ENCODE assay signal across 14 cellular contexts in the genomic region with DNA sequence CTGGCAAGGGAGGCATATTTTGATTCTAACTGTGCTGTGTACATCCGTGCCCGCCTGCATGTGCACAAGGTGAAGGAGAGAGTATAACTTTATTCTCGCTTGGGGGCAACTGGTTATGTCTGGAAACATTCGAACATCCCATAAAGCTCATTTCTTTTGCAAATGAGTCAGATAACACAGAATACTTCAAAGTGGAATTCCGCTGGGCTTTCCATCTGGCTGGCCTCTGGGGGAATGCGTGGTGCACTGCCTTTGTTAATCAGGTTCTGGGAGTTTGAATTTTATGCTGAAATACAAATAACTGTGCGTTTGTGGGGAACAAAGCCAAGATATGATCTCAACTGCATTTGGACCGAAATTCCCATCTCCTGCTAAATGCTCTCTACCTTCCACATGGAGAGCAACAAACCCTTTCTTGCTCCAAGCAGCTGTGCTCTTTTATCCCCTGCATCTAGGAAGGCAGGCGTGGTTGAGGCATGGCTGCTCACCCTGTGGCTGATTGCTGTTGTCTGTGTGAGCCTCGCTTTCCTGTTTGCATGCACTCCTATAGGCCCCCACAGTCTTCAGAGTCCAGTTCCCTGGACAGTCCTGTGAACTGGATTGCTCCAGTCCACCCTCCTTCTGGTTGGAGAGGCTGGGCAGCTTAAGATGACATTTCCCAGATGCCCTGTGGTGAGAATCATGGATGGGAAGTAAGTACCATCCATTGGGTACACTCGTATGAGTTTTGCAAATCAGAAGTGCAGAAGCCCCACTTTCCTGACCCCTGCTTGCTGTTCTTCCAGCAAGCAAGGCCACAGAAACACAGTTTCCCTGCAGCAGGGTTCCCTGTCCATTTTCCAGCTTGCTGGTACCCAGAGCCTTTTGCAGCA.
DNase-seq lines count a peak whose midpoint lies in the region; ATAC-seq and TF ChIP-seq lines count a peak whose summit lies in the region.
"Had no signal": no experiment of that assay in that cellular context is flagged by ENCODE, and none has a peak within 500 bp of the region (broad histone marks: within the 10 kb centered on the region; RNA-seq: fewer than 3 reads in every experiment).

No MANE protein-coding gene starts in this region.

- no peaks in the 10 kb centered on the region for H3K79me2 ChIP-seq in mesendoderm (ENCODE audit: control insufficient read depth, insufficient read depth, low read length)

- ATAC-seq in GM18873 (IDR thresholded peaks at IDR 0.05; ENCODE audit: low FRiP score, unreplicated experiment): no peak
- ATAC-seq: activated naive CD8-positive, alpha-beta T cell treated with anti-CD3 and anti-CD28 coated beads, Interleukin-2, amount 50 U/mL, for 24 hours; natural killer cell had no signal

- H4K8ac ChIP-seq in mesendoderm (ENCODE audit: low read depth, low read length): no peak overlapping the region

- no peaks in the 10 kb centered on the region for H4K20me1 ChIP-seq in BLaER1

- H3K27ac ChIP-seq in BLaER1 (no peak overlapping the region), mesendoderm (ENCODE audit: low read depth, low read length) (no peak overlapping the region), caudate nucleus (ENCODE audit: low read depth, low read length) (no peak overlapping the region)

- H3K79me1 ChIP-seq in mesendoderm (ENCODE audit: low read length): no peaks in the 10 kb centered on the region

- WGBS in mesendoderm (ENCODE audit: extremely low coverage, insufficient coverage, low lambda C conversion rate): no CpG with 5 or more reads among the region's 11 CpGs

- no peak overlapping the region for H3K9ac ChIP-seq in BLaER1
- H3K9ac ChIP-seq in mesendoderm (ENCODE audit: low read length): no peak overlapping the region

- no peak overlapping the region for H3K4ac ChIP-seq in mesendoderm (ENCODE audit: low read depth, low read length)

- no peak overlapping the region for H2BK5ac ChIP-seq in mesendoderm (ENCODE audit: low read length)

- no peak overlapping the region for H3K18ac ChIP-seq in mesendoderm (ENCODE audit: low read length)

- H3K23ac ChIP-seq in mesendoderm (ENCODE audit: low read length): no peak overlapping the region

- no peak overlapping the region for H3K4me3 ChIP-seq in BLaER1
- H3K4me3 ChIP-seq in HAP-1: no peak overlapping the region
- no peak overlapping the region for H3K4me3 ChIP-seq in mesendoderm (ENCODE audit: low read length)

- no peak overlapping the region for H2BK15ac ChIP-seq in mesendoderm (replicated peaks; ENCODE audit: low read depth)

- H3K4me1 ChIP-seq in BLaER1: peaks cover 31% of the 10 kb centered on the region
- peaks cover 24% of the 10 kb centered on the region for H3K4me1 ChIP-seq in HAP-1
- H3K4me1 ChIP-seq in mesendoderm (ENCODE audit: control insufficient read depth, low read depth, low read length): peaks cover 1% of the 10 kb centered on the region

- H3K9me3 ChIP-seq in BLaER1 (0 out of 2 replicates have a peak, but pooled peaks cover 2% of the 10 kb centered on the region), HAP-1 (no peaks in the 10 kb centered on the region)

- H3K27me3 ChIP-seq in BLaER1 (no peaks in the 10 kb centered on the region), HAP-1 (ENCODE audit: low read depth) (no peaks in the 10 kb centered on the region), mesendoderm (ENCODE audit: insufficient read depth, low read length, poor library complexity) (no peaks in the 10 kb centered on the region)

- no peak overlapping the region for H3K56ac ChIP-seq in mesendoderm (ENCODE audit: low read length)

- no peak overlapping the region for H2BK120ac ChIP-seq in mesendoderm (ENCODE audit: low read depth, low read length)

- no peak overlapping the region for H4K5ac ChIP-seq in mesendoderm (ENCODE audit: low read length)

- DNase-seq in HAP-1 (ENCODE audit: low spot score in 2 of 2) (peak; percentile 84 to 93), amniotic epithelial cell (ENCODE audit: low read depth) (peak; percentile 23), mesendoderm (peak; percentile 27), NCI-H510A (lab: John Stamatoyannopoulos, UW) (no peak), GM13976 (ENCODE audit: low spot score) (no peak), caudate nucleus (lab: John Stamatoyannopoulos, UW) (no peak)
- DNase-seq: activated CD8-positive, alpha-beta memory T cell treated with anti-CD3 and anti-CD28 coated beads, Interleukin-2, amount 50 U/mL, for 48 hours; activated naive CD8-positive, alpha-beta T cell treated with anti-CD3 and anti-CD28 coated beads, Interleukin-2, amount 50 U/mL, for 24 hours; CD4-positive, CD25-positive, alpha-beta regulatory T cell; left cardiac atrium; natural killer cell; NCI-H1092 treated with DMSO at 0.1 percent for 48 hours had no signal

- H3K36me3 ChIP-seq in BLaER1 (no peaks in the 10 kb centered on the region), HAP-1 (replicated peaks) (no peaks in the 10 kb centered on the region), mesendoderm (ENCODE audit: control insufficient read depth, insufficient read depth, low read length) (no peaks in the 10 kb centered on the region)

- TF ChIP-seq CTCF in GM13976 (IDR thresholded peaks at IDR 0.05; ENCODE audit: borderline replicate concordance, control extremely low read depth, extremely low read depth, insufficient read depth, missing control alignments): no peak

- in situ Hi-C loops in HAP-1 (cut with MboI; ENCODE audit: low sequenced_read_pairs): no loop called here
- in situ Hi-C loops in GM13976 (cut with MboI; ENCODE audit: low sequenced_read_pairs, unreplicated experiment): no loop called here

- H3K4me2 ChIP-seq in BLaER1 (peak overlapping the region; percentile 76), mesendoderm (ENCODE audit: low read length) (no peak overlapping the region)

- no peak overlapping the region for H2AK5ac ChIP-seq in mesendoderm (ENCODE audit: low read length)

Comparison
In these comparisons a context has a peak if more than half of its experiments do, and no peak if none do; other contexts are left out.
1. DNase-seq: peak in HAP-1 (2 of 2), amniotic epithelial cell (single experiment) and mesendoderm (single experiment); none in NCI-H510A (single experiment), GM13976 (single experiment) and caudate nucleus (0 of 61).